In genomic region chr20:63690001-63690897, GRCh38 we compare ENCODE assay signal across 28 cellular contexts. TPM values are rescaled to one million over a fixed set of nuclear protein-coding genes. Genes with fewer than 3 reads are reported as not detected.
DNase-seq lines count a peak whose midpoint lies in the region; ATAC-seq and TF ChIP-seq lines count a peak whose summit lies in the region.
"Had no signal": no experiment of that assay in that cellular context is flagged by ENCODE, and none has a peak within 500 bp of the region (broad histone marks: within the 10 kb centered on the region; RNA-seq: fewer than 3 reads in every experiment).

No MANE protein-coding gene starts in this region.

- H3K9me3 Mint-ChIP-seq in Calu3 (ENCODE audit: low read depth, unreplicated experiment), result no peaks in the 10 kb centered on the region
- H3K9me3 Mint-ChIP-seq in HFFc6, result no peaks in the 10 kb centered on the region
- H3K9me3 Mint-ChIP-seq: activated B cell treated with CpG ODN at 0.5 μM for 24 hours; activated T-cell treated with anti-CD3 and anti-CD28 coated beads, Interleukin-2, amount 50 U/mL, for 72 hours; CD14-positive monocyte; stimulated activated memory B cell treated with anti-CD40 and anti-IgM and Interleukin-4, amounts not matched to agents 10 μg/mL and 1 μg/mL and 100 μg/mL, for 72 hours had no signal

- no peak overlapping the region for H4K91ac ChIP-seq in neuronal stem cell (ENCODE audit: low read depth, low read length, poor library complexity)

- H2BK120ac ChIP-seq in neuronal stem cell (ENCODE audit: low read depth, low read length), result no peak overlapping the region

- H3K23ac ChIP-seq in neuronal stem cell (ENCODE audit: low read depth, low read length, poor library complexity), result peak overlapping the region; percentile 31

- H3K4me3 ChIP-seq in coronary artery (no peak overlapping the region), neuronal stem cell (ENCODE audit: low read length in 2 of 2) (no peak overlapping the region)
- H3K4me3 ChIP-seq: dorsolateral prefrontal cortex, gastroesophageal sphincter, hepatocyte, SK-N-MC, upper lobe of right lung had no signal

- H3K4me3 Mint-ChIP-seq in Calu3 (ENCODE audit: low read depth, unreplicated experiment) (peak overlapping the region; percentile 19), HFFc6 (no peak overlapping the region)
- H3K4me3 Mint-ChIP-seq: activated B cell treated with CpG ODN at 0.5 μM for 24 hours; activated T-cell treated with anti-CD3 and anti-CD28 coated beads, Interleukin-2, amount 50 U/mL, for 72 hours; CD14-positive monocyte; stimulated activated memory B cell treated with anti-CD40 and anti-IgM and Interleukin-4, amounts not matched to agents 10 μg/mL and 1 μg/mL and 100 μg/mL, for 72 hours had no signal

- peaks cover 0 to 22% of the 10 kb centered on the region in 2 donors for H3K36me3 ChIP-seq in neuronal stem cell (replicated peaks in 1 of 2; ENCODE audit: control insufficient read depth in 2 of 2, insufficient read depth in 2 of 2, low read length in 2 of 2)

- peaks cover 96% of the 10 kb centered on the region for H3K36me3 Mint-ChIP-seq in Calu3 (ENCODE audit: insufficient read depth, unreplicated experiment)
- H3K36me3 Mint-ChIP-seq in HFFc6 (ENCODE audit: low read depth), result no peaks in the 10 kb centered on the region; the same call in 1 of the 2 replicates

- no peaks in the 10 kb centered on the region for H3K27me3 ChIP-seq in neuronal stem cell (ENCODE audit: control insufficient read depth in 3 of 3, insufficient read depth in 3 of 3, low read depth in 1 of 3, low read length in 3 of 3)
- H3K27me3 ChIP-seq: dorsolateral prefrontal cortex, gastroesophageal sphincter, hepatocyte, upper lobe of right lung had no signal

- no peak overlapping the region for H3K9ac ChIP-seq in neuronal stem cell (ENCODE audit: low read depth, low read length, poor library complexity)

- ATAC-seq in GM19023 (IDR thresholded peaks at IDR 0.05; ENCODE audit: unreplicated experiment), result no peak
- ATAC-seq: activated T-cell treated with anti-CD3 and anti-CD28 coated beads, Interleukin-2, amount 50 U/mL, for 72 hours; gastroesophageal sphincter; upper lobe of right lung had no signal

- peak overlapping the region in 1 of 2 donors; percentile 5 for H3K27ac ChIP-seq in coronary artery
- no peak overlapping the region for H3K27ac ChIP-seq in neuronal stem cell (replicated peaks; ENCODE audit: low read length)
- H3K27ac ChIP-seq: hepatocyte, SK-N-MC, upper lobe of right lung had no signal

- no CpG with 5 or more reads among the region's 40 CpGs for WGBS in neuronal stem cell (ENCODE audit: extremely low coverage in 2 of 2, insufficient read length in 2 of 2, insufficient replicate concordance in 1 of 2), 2 donors

- H3K4ac ChIP-seq in neuronal stem cell (ENCODE audit: low read length), result no peak overlapping the region

- H2AFZ ChIP-seq in neuronal stem cell (ENCODE audit: low read length), result no peak overlapping the region
- H2AFZ ChIP-seq: hepatocyte had no signal

- TF ChIP-seq CTCF in Calu3 (IDR thresholded peaks at IDR 0.05; ENCODE audit: unreplicated experiment) (no peak), HFFc6 (IDR thresholded peaks at IDR 0.05) (no peak), coronary artery (IDR thresholded peaks at IDR 0.05) (no peak)

- no peak overlapping the region for H4K8ac ChIP-seq in neuronal stem cell (ENCODE audit: low read depth, low read length)

- CTCF ChIA-PET in Calu3 (lab: Charles Lee), result interaction anchor here (0.7 kb wide), 1 partner anchor 152 kb away, joined by 3 read pairs; no protein-coding TSS in a partner anchor

- H3K4me1 Mint-ChIP-seq in Calu3 (ENCODE audit: low read depth, unreplicated experiment), result peaks cover 33% of the 10 kb centered on the region
- peaks cover 10% of the 10 kb centered on the region; the same call in 1 of the 2 replicates for H3K4me1 Mint-ChIP-seq in HFFc6 (ENCODE audit: low read depth)

- H3K4me2 ChIP-seq in neuronal stem cell (ENCODE audit: insufficient read depth, low read length, poor library complexity, severe bottlenecking), result peak overlapping the region; percentile 11
- H3K4me2 ChIP-seq: hepatocyte had no signal

- no peak for DNase-seq in Calu3
- DNase-seq in HFFc6, result no peak
- DNase-seq in coronary artery (ENCODE audit: low spot score), result peak; percentile 74
- DNase-seq in neuronal stem cell (ENCODE audit: low spot score), result no peak
- no peak for DNase-seq in NCI-H2227 (lab: John Stamatoyannopoulos, UW; ENCODE audit: unreplicated experiment)
- no peak for DNase-seq in stimulated activated CD4-positive, alpha-beta T cell treated with anti-CD3 and anti-CD28 coated beads, Interleukin-4, amount 100 ng/mL, for 1 hour
- DNase-seq: activated B cell treated with CpG ODN at 0.5 μM for 24 hours; activated naive CD4-positive, alpha-beta T cell treated with Interleukin-2 at 50 U/mL for 16 hours; activated T-cell treated with anti-CD3 and anti-CD28 coated beads, Interleukin-2, amount 50 U/mL, for 72 hours; DMS79 treated with DMSO at 0.1 percent for 48 hours; dorsolateral prefrontal cortex; GDM1; KBM-7; MM.1S; NCI-H1105 treated with DMSO at 0.1 percent for 48 hours; NCI-H1930; NCI-H2171 treated with DMSO at 0.1 percent for 48 hours; NCI-H510A treated with DMSO at 0.1 percent for 48 hours; occipital lobe; RPMI8226 had no signal

- peaks cover 12 to 17% of the 10 kb centered on the region in 2 donors for H3K4me1 ChIP-seq in neuronal stem cell (ENCODE audit: control insufficient read depth in 2 of 2, insufficient read depth in 1 of 2, low read depth in 1 of 2, low read length in 2 of 2)

- no peak overlapping the region for H2BK5ac ChIP-seq in neuronal stem cell (ENCODE audit: low read length)

- H3K79me1 ChIP-seq in neuronal stem cell (ENCODE audit: low read depth, low read length), result no peaks in the 10 kb centered on the region

- intact Hi-C loops in Calu3 (cut with micrococcal nuclease; ENCODE audit: unreplicated experiment), result no loop called here

- peak overlapping the region; percentile 83 for H3K27ac Mint-ChIP-seq in Calu3 (ENCODE audit: unreplicated experiment)
- H3K27ac Mint-ChIP-seq in HFFc6, result peak overlapping the region; percentile 40; the same call in 1 of the 2 replicates
- H3K27ac Mint-ChIP-seq: activated B cell treated with CpG ODN at 0.5 μM for 24 hours; activated T-cell treated with anti-CD3 and anti-CD28 coated beads, Interleukin-2, amount 50 U/mL, for 72 hours; stimulated activated memory B cell treated with anti-CD40 and anti-IgM and Interleukin-4, amounts not matched to agents 10 μg/mL and 1 μg/mL and 100 μg/mL, for 72 hours had no signal

- H2AK5ac ChIP-seq in neuronal stem cell (ENCODE audit: low read depth, low read length), result peak overlapping the region; percentile 70

- no peak overlapping the region for H3K14ac ChIP-seq in neuronal stem cell (ENCODE audit: low read length)

- H2BK12ac ChIP-seq in neuronal stem cell (ENCODE audit: low read length), result no peak overlapping the region

- H2BK15ac ChIP-seq in neuronal stem cell (ENCODE audit: low read length), result peak overlapping the region; percentile 75

- H3K18ac ChIP-seq in neuronal stem cell (ENCODE audit: low read length), result peak overlapping the region; percentile 38

- peaks cover 0 to 3% of the 10 kb centered on the region in 2 donors for H3K9me3 ChIP-seq in neuronal stem cell (replicated peaks in 1 of 2; ENCODE audit: control insufficient read depth in 2 of 2, insufficient read depth in 1 of 2, low read depth in 1 of 2, low read length in 2 of 2)
- H3K9me3 ChIP-seq: gastroesophageal sphincter, upper lobe of right lung had no signal

- no TSS peak for BruUV-seq in Calu3 (replicated peaks; lab: Mats Ljungman, UMichigan)

- H3K27me3 Mint-ChIP-seq in Calu3 (ENCODE audit: unreplicated experiment), result no peaks in the 10 kb centered on the region
- H3K27me3 Mint-ChIP-seq in HFFc6 (ENCODE audit: insufficient read depth), result peaks cover 28% of the 10 kb centered on the region
- H3K27me3 Mint-ChIP-seq: activated B cell treated with CpG ODN at 0.5 μM for 24 hours; stimulated activated memory B cell treated with anti-CD40 and anti-IgM and Interleukin-4, amounts not matched to agents 10 μg/mL and 1 μg/mL and 100 μg/mL, for 72 hours had no signal

RNA-seq across cellular contexts. Expression of gene TNFRSF6B, which starts 6.2 kb away (rescaled TPM):
- total RNA-seq in Calu3 (2022), result not detected in 2 replicates
- 1 to 10 TPM in 3 of 6 experiments, under 1 TPM in 3; 0.33 to 1.8 (median 1.1) TPM for total RNA-seq in HFFc6 (2021; fragmentation: NEBNext Ultra II Directional; extraction: Animal tissue kit (Norgen Biotek cat#: 25700))
- polyA plus RNA-seq in neuronal stem cell (2013, experiment 1 of 2), result 0.70 TPM
- polyA plus RNA-seq in neuronal stem cell (2013, experiment 2 of 2), result 0.90 TPM
- total RNA-seq: activated B cell treated with CpG ODN at 0.5 μM for 24 hours; occipital lobe; T-helper 1 cell treated with Interleukin-12 subunit alpha and Interleukin-12 subunit beta and Interleukin-4 antibody, amounts not matched to agents 30 ng/mL and 1 ng/mL, for 36 hours had no signal
- polyA plus RNA-seq: CD14-positive monocyte had no signal

RNA-seq across cellular contexts. Expression of gene ARFRP1, which starts 17.5 kb away (rescaled TPM):
- 74.0 and 85.1 TPM in 2 replicates for total RNA-seq in Calu3 (2022)
- total RNA-seq in HFFc6 (2021; fragmentation: NEBNext Ultra II Directional; extraction: Animal tissue kit (Norgen Biotek cat#: 25700)), result 10 to 100 TPM; 35.1 to 44.2 (median 37.4) TPM
- polyA plus RNA-seq in neuronal stem cell (2013, experiment 1 of 2), result 8.8 TPM
- polyA plus RNA-seq in neuronal stem cell (2013, experiment 2 of 2), result 8.0 TPM

RNA-seq across cellular contexts. Expression of gene ZGPAT, which starts 17.6 kb away (rescaled TPM):
- total RNA-seq in Calu3 (2022), result 47.0 and 48.4 TPM in 2 replicates
- 10 to 100 TPM; 18.3 to 22.9 (median 19.6) TPM for total RNA-seq in HFFc6 (2021; fragmentation: NEBNext Ultra II Directional; extraction: Animal tissue kit (Norgen Biotek cat#: 25700))
- polyA plus RNA-seq in neuronal stem cell (2013, experiment 1 of 2), result 11.0 TPM
- polyA plus RNA-seq in neuronal stem cell (2013, experiment 2 of 2), result 11.0 TPM

RNA-seq across cellular contexts. Expression of gene RTEL1, which starts 32.1 kb away (rescaled TPM):
- total RNA-seq in Calu3 (2022), result 39.1 and 39.8 TPM in 2 replicates
- total RNA-seq in HFFc6 (2021; fragmentation: NEBNext Ultra II Directional; extraction: Animal tissue kit (Norgen Biotek cat#: 25700)), result 10 to 100 TPM; 19.0 to 26.8 (median 22.7) TPM
- polyA plus RNA-seq in neuronal stem cell (2013, experiment 1 of 2), result 5.1 TPM
- 5.1 TPM for polyA plus RNA-seq in neuronal stem cell (2013, experiment 2 of 2)

RNA-seq across cellular contexts. Expression of gene STMN3, which starts 37.0 kb away (rescaled TPM):
- total RNA-seq in Calu3 (2022), result 2.0 and 2.3 TPM in 2 replicates
- 1 to 10 TPM in 5 of 6 experiments, under 1 TPM in 1; 0.77 to 3.2 (median 1.5) TPM for total RNA-seq in HFFc6 (2021; fragmentation: NEBNext Ultra II Directional; extraction: Animal tissue kit (Norgen Biotek cat#: 25700))
- polyA plus RNA-seq in neuronal stem cell (2013, experiment 1 of 2), result 4.5 TPM
- polyA plus RNA-seq in neuronal stem cell (2013, experiment 2 of 2), result 4.6 TPM
